ENCODE assay signal across 17 cellular contexts in genomic region chr9:119020730-119021333, GRCh38.
DNase-seq lines count a peak whose midpoint lies in the region; ATAC-seq, FAIRE-seq and TF ChIP-seq lines count a peak whose summit lies in the region.
"Had no signal": no experiment of that assay in that cellular context is flagged by ENCODE, and none has a peak within 500 bp of the region (broad histone marks: within the 10 kb centered on the region; RNA-seq: fewer than 3 reads in every experiment).

No MANE protein-coding gene starts in this region.

- no peaks in the 10 kb centered on the region for H3K9me3 ChIP-seq in small intestine (ENCODE audit: control insufficient read depth, low read depth)
- H3K9me3 ChIP-seq: HAP-1, Peyer's patch, SJSA1 had no signal

- CTCF ChIA-PET in BJ (lab: Yijun Ruan, JAX) = interaction anchor here (1.0 kb wide), 1 partner anchor 16 kb away, joined by 3 read pairs; no protein-coding TSS in a partner anchor

- DNase-seq in BJ (ENCODE audit: low read depth) (no peak), NCI-H69 (lab: John Stamatoyannopoulos, UW) (peak; percentile 22), fibroblast of mammary gland (ENCODE audit: low read depth) (no peak), renal cortical epithelial cell (ENCODE audit: low read depth) (peak; percentile 9), small intestine (no peak), T1000 (lab: John Stamatoyannopoulos, UW) (no peak)
- DNase-seq: CD4-positive, alpha-beta T cell; DMS153; GDM1; NCI-H1092 treated with DMSO at 0.1 percent for 48 hours; NCI-H2081 treated with DMSO at 0.1 percent for 48 hours; NCI-H446; Peyer's patch had no signal

- H3K4me1 ChIP-seq in small intestine (ENCODE audit: control insufficient read depth in 2 of 2, insufficient read depth in 1 of 2, low read depth in 1 of 2, low read length in 1 of 2) = no peaks in the 10 kb centered on the region
- H3K4me1 ChIP-seq: HAP-1, Peyer's patch, SJSA1 had no signal

- POLR2A ChIA-PET in BJ (lab: Charles Lee) = no interaction called here

- H3K36me3 ChIP-seq in BJ (ENCODE audit: control insufficient read depth, insufficient read depth, low read length) (no peaks in the 10 kb centered on the region), small intestine (ENCODE audit: control insufficient read depth in 2 of 2, insufficient read depth in 2 of 2, low read length in 2 of 2) (no peaks in the 10 kb centered on the region)
- H3K36me3 ChIP-seq: HAP-1, Peyer's patch, SJSA1 had no signal

- no peaks in the 10 kb centered on the region for H3K27me3 ChIP-seq in BJ (ENCODE audit: control insufficient read depth, insufficient read depth, low read length)
- H3K27me3 ChIP-seq in small intestine (ENCODE audit: control insufficient read depth in 2 of 2, insufficient read depth in 2 of 2, low read length in 2 of 2) = no peaks in the 10 kb centered on the region
- H3K27me3 ChIP-seq: Peyer's patch, SJSA1 had no signal

- no peak for ATAC-seq in HG03045 (IDR thresholded peaks at IDR 0.05; ENCODE audit: unreplicated experiment)
- ATAC-seq: K562 had no signal

- no peak for FAIRE-seq in small intestine (lab: Jason Lieb, UNC)
- FAIRE-seq: K562 had no signal

- TF ChIP-seq CTCF in BJ (IDR thresholded peaks at IDR 0.05; ENCODE audit: insufficient read depth, low read depth, low read length) (0 out of 2 replicates have a peak, but pooled peaks have one; percentile 6), fibroblast of mammary gland (conservative IDR thresholded peaks at IDR 0.05; ENCODE audit: control insufficient read depth, insufficient read depth, low read depth, low read length) (peak; percentile 7)

- WGBS in small intestine, 3 donors = 46 to 55% (median 51%) methylated on average over 4 of the region's 4 CpGs

- H3K4me3 ChIP-seq in BJ (ENCODE audit: low read depth, low read length) (no peak overlapping the region), fibroblast of mammary gland (ENCODE audit: control insufficient read depth, low read depth, low read length) (no peak overlapping the region), small intestine (ENCODE audit: low read depth in 1 of 2, low read length in 2 of 2) (no peak overlapping the region)
- H3K4me3 ChIP-seq: HAP-1, K562, Peyer's patch, SJSA1 had no signal

- no peak overlapping the region for H3K27ac ChIP-seq in small intestine (ENCODE audit: low read depth in 1 of 2, low read length in 1 of 2)
- H3K27ac ChIP-seq: Peyer's patch, SJSA1 had no signal

Comparison
In these comparisons a context has a peak if more than half of its experiments do, and no peak if none do; other contexts are left out.
1. DNase-seq: peak in NCI-H69 (single experiment) and renal cortical epithelial cell (single experiment); none in BJ (single experiment), fibroblast of mammary gland (single experiment), small intestine (single experiment) and T1000 (single experiment).